In genomic region chr1:21873761-21874160, GRCh38 we compare ENCODE assay signal across 1 cellular context.
TF ChIP-seq lines count a peak whose summit lies in the region.

No MANE protein-coding gene starts in this region.

TF ChIP-seq in WTC11, 78 proteins besides CTCF, POLR2A, EP300 and RAD21 (continued from another document):
- no peak for TF ChIP-seq ZNF281 (CRISPR knock-in tag; IDR thresholded peaks at IDR 0.05)
- TF ChIP-seq, protein P1, sequence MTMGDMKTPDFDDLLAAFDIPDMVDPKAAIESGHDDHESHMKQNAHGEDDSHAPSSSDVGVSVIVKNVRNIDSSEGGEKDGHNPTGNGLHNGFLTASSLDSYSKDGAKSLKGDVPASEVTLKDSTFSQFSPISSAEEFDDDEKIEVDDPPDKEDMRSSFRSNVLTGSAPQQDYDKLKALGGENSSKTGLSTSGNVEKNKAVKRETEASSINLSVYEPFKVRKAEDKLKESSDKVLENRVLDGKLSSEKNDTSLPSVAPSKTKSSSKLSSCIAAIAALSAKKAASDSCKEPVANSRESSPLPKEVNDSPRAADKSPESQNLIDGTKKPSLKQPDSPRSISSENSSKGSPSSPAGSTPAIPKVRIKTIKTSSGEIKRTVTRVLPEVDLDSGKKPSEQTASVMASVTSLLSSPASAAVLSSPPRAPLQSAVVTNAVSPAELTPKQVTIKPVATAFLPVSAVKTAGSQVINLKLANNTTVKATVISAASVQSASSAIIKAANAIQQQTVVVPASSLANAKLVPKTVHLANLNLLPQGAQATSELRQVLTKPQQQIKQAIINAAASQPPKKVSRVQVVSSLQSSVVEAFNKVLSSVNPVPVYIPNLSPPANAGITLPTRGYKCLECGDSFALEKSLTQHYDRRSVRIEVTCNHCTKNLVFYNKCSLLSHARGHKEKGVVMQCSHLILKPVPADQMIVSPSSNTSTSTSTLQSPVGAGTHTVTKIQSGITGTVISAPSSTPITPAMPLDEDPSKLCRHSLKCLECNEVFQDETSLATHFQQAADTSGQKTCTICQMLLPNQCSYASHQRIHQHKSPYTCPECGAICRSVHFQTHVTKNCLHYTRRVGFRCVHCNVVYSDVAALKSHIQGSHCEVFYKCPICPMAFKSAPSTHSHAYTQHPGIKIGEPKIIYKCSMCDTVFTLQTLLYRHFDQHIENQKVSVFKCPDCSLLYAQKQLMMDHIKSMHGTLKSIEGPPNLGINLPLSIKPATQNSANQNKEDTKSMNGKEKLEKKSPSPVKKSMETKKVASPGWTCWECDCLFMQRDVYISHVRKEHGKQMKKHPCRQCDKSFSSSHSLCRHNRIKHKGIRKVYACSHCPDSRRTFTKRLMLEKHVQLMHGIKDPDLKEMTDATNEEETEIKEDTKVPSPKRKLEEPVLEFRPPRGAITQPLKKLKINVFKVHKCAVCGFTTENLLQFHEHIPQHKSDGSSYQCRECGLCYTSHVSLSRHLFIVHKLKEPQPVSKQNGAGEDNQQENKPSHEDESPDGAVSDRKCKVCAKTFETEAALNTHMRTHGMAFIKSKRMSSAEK (CRISPR knock-in tag; IDR thresholded peaks at IDR 0.05; ENCODE audit: borderline replicate concordance): no peak
- no peak for TF ChIP-seq JAZF1 (CRISPR knock-in tag; IDR thresholded peaks at IDR 0.05)
- no peak for TF ChIP-seq ELF4 (CRISPR knock-in tag; IDR thresholded peaks at IDR 0.05; ENCODE audit: low read depth)
- TF ChIP-seq RELA (CRISPR knock-in tag; IDR thresholded peaks at IDR 0.05; ENCODE audit: borderline replicate concordance): no peak
- TF ChIP-seq, protein P2, sequence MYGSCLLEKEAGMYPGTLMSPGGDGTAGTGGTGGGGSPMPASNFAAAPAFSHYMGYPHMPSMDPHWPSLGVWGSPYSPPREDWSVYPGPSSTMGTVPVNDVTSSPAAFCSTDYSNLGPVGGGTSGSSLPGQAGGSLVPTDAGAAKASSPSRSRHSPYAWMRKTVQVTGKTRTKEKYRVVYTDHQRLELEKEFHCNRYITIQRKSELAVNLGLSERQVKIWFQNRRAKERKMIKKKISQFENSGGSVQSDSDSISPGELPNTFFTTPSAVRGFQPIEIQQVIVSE (CRISPR knock-in tag; IDR thresholded peaks at IDR 0.05; ENCODE audit: borderline replicate concordance): no peak
- no peak for TF ChIP-seq ZNF671 (CRISPR knock-in tag; IDR thresholded peaks at IDR 0.05)
